In the genomic region with DNA sequence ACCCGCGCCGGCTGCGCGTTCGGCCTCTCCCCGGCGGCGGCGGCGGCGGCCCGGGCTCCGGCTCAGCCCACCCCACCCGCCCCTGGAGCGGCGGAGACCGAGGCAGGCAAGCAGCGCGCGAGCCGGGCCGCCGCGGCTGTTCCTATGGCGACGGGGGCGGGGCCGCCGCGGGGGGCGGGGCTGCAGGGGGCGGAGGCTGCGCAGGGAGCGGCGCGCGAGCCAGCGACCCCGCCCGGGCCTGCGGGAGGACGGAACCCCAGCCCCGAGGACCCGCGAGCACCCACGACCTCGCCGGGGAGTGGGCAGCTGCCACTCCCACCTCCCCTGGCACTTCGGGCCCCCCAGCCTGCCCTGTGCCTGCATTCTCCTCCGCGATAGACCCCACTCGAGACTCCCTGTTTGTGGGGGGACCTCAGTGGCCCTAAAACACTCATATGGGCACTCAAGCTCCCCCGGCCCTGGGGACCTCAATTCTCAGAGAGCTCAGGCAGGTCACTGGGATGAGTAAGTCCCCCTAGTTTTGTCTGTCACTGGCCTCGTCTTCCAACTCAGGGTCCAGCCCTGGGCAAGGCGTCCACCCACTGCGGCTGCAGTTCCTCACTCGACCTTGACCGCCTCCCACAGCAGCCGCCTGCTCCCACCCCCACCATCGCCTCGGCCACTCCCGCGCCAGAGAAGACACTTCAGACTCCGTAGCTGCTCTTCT, we compare ENCODE assay signal across 8 cellular contexts. TPM values are rescaled to one million over a fixed set of nuclear protein-coding genes. Genes with fewer than 3 reads are reported as not detected.
DNase-seq lines count a peak whose midpoint lies in the region; ATAC-seq and TF ChIP-seq lines count a peak whose summit lies in the region.

Gene CTXN1, minus strand, starts transcription at position 115 of the 706 bp plus-strand sequence. CDS start 597 bp downstream, outside the sequence.

- H3K4me3 ChIP-seq in HL-60 (replicated peaks; ENCODE audit: insufficient read depth, low read length) (peak within 1 kb of the TSS; percentile 15), right cardiac atrium (ENCODE audit: low read length) (peak within 1 kb of the TSS; percentile 56), retinal pigment epithelial cell (ENCODE audit: low read length) (peak within 1 kb of the TSS; percentile 42)

- peak within 1 kb of the TSS; percentile 88 for H3K4me3 Mint-ChIP-seq in T-helper 17 cell

- H3K27ac Mint-ChIP-seq in T-helper 17 cell, result peak within 1 kb of the TSS; percentile 37

- peaks cover 19% of the 10 kb centered on the region for H3K4me1 Mint-ChIP-seq in T-helper 17 cell

- WGBS in right cardiac atrium, result 7% methylated on average over 65 of the region's 65 CpGs

- H3K27me3 Mint-ChIP-seq in T-helper 17 cell, result no peaks in the 10 kb centered on the region

- no peaks in the 10 kb centered on the region for H3K9me3 ChIP-seq in T-helper 17 cell (ENCODE audit: control insufficient read depth, low read length, poor library complexity, severe bottlenecking)
- no peaks in the 10 kb centered on the region for H3K9me3 ChIP-seq in right cardiac atrium (ENCODE audit: control insufficient read depth, low read length)

- H3K4me1 ChIP-seq in right cardiac atrium (ENCODE audit: control insufficient read depth, insufficient read depth, low read length), result peaks cover 4% of the 10 kb centered on the region

- peak; percentile 69 for DNase-seq in CD1c-positive myeloid dendritic cell (ENCODE audit: extremely low spot score)
- DNase-seq in HL-60 (ENCODE audit: low read depth in 1 of 2, low spot score in 1 of 2), result peak in 1 of 2 experiments; percentile 49
- peak; percentile 78 to 83 (median 82) for DNase-seq in T-helper 17 cell
- DNase-seq in amniotic epithelial cell (ENCODE audit: low read depth), result peak; percentile 58
- DNase-seq in right cardiac atrium, result peak; percentile 74 to 91 (median 89)
- no peak for DNase-seq in retinal pigment epithelial cell (ENCODE audit: low read depth)

- TF ChIP-seq CTCF in HL-60 (IDR thresholded peaks at IDR 0.05; ENCODE audit: insufficient read depth, low read length) (no peak), retinal pigment epithelial cell (conservative IDR thresholded peaks at IDR 0.05; ENCODE audit: low read depth, low read length) (no peak)

- H3K27ac ChIP-seq in HL-60 (replicated peaks), result no peak within 1 kb of the TSS
- H3K27ac ChIP-seq in right cardiac atrium (ENCODE audit: low read length), result no peak within 1 kb of the TSS

- H3K27me3 ChIP-seq in HL-60 (ENCODE audit: insufficient read depth, poor library complexity, severe bottlenecking) (no peaks in the 10 kb centered on the region), right cardiac atrium (ENCODE audit: control insufficient read depth, insufficient read depth) (no peaks in the 10 kb centered on the region)

- no peaks in the 10 kb centered on the region for H3K36me3 Mint-ChIP-seq in T-helper 17 cell (ENCODE audit: low read depth)

- intact Hi-C loops in right cardiac atrium (cut with DNase I), result no loop called here

- ATAC-seq in T-helper 17 cell, result peak; percentile 64
- ATAC-seq in right cardiac atrium, result peak; percentile 32 to 44
- ATAC-seq in GM19397 (IDR thresholded peaks at IDR 0.05; ENCODE audit: unreplicated experiment), result no peak
- no peak for ATAC-seq in HG03159 (IDR thresholded peaks at IDR 0.05; ENCODE audit: unreplicated experiment)

RNA-seq across cellular contexts. Expression of gene CTXN1, which starts in this region (rescaled TPM):
- total RNA-seq in T-helper 17 cell, result not detected
- total RNA-seq in right cardiac atrium, result under 1 TPM in 2 of 4 donors, not detected in 2; 0.24 to 0.34 TPM
- 0.16 TPM for polyA plus RNA-seq in right cardiac atrium

Comparison
In these comparisons a context has a peak if more than half of its experiments do, and no peak if none do; other contexts are left out.
1. Peak in DNase-seq and ATAC-seq in T-helper 17 cell; RNA of the gene not detected or under 1 TPM.
2. Peak in DNase-seq, ATAC-seq and H3K4me3 ChIP-seq in right cardiac atrium; RNA of the gene not detected or under 1 TPM.